Comparison of ENCODE assay signal across 33 cellular contexts in the genomic region with DNA sequence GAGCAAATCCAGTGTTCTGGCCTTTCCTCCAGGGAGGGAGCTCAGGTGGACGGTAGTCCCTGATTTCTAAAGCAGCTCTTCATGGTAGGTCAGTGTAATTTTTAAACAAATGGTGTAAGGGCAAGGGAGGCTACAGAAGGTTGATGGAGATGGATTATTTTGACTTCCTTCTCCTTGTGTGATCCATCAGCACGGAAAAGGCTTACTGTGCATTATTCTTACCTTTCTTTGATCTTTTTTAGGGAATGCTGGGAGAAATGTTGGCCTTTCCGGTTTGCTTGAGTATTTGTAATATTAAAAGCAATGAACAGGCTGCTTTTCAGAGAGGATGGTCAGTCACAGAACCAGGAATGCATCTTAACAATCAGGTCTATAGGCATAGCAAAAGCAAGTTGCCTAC.
"Had no signal": no experiment of that assay in that cellular context is flagged by ENCODE, and none has a peak within 500 bp of the region (broad histone marks: within the 10 kb centered on the region; RNA-seq: fewer than 3 reads in every experiment).

No MANE protein-coding gene starts in this region.

- H3K4me1 ChIP-seq: adrenal gland, body of pancreas, breast epithelium, Peyer's patch, SJSA1 had no signal

- H3K27me3 Mint-ChIP-seq: activated CD4-positive, alpha-beta T cell treated with anti-CD3 and anti-CD28 coated beads, Interleukin-2, amount 10 ng/mL, durations not matched to agents 24 days and 14 days; activated naive CD4-positive, alpha-beta T cell treated with anti-CD3 and anti-CD28 coated beads, Interleukin-2, amount 50 U/mL, for 24 hours; activated T-cell treated with anti-CD3 and anti-CD28 coated beads, Interleukin-2, amount 50 U/mL, for 24 hours had no signal

- H3K4me2 ChIP-seq: SK-N-SH had no signal

- H3K9me2 ChIP-seq: SK-N-SH had no signal

- H3K27ac Mint-ChIP-seq: activated CD4-positive, alpha-beta T cell treated with anti-CD3 and anti-CD28 coated beads, Interleukin-2, amount 10 ng/mL, durations not matched to agents 24 days and 14 days; activated CD8-positive, alpha-beta T cell treated with anti-CD3 and anti-CD28 coated beads, Interleukin-2, amount 10 ng/mL, durations not matched to agents 7 days and 5 days; activated naive CD4-positive, alpha-beta T cell treated with anti-CD3 and anti-CD28 coated beads, Interleukin-2, amount 50 U/mL, for 24 hours; activated T-cell treated with anti-CD3 and anti-CD28 coated beads, Interleukin-2, amount 50 U/mL, for 24 hours; activated T-helper 2 cell treated with anti-CD3 and anti-CD28 coated beads, Interferon-gamma antibody, Interleukin-2, Interleukin-4, amounts not matched to agents 10 μg/mL and 5 μg/mL and 100 μg/mL, durations not matched to agents 14 hours and 24 hours and 36 hours; T-helper 1 cell treated with Interleukin-12 subunit alpha and Interleukin-12 subunit beta and Interleukin-4 antibody, amounts not matched to agents 30 μg/mL and 1 μg/mL, for 36 hours; T-helper 2 cell treated with Interferon-gamma antibody and Interleukin-4, amounts not matched to agents 5 μg/mL and 100 μg/mL, for 36 hours had no signal

- H3K4me3 Mint-ChIP-seq: activated CD4-positive, alpha-beta T cell treated with anti-CD3 and anti-CD28 coated beads, Interleukin-2, amount 10 ng/mL, durations not matched to agents 24 days and 14 days; activated CD8-positive, alpha-beta T cell treated with anti-CD3 and anti-CD28 coated beads, Interleukin-2, amount 10 ng/mL, durations not matched to agents 7 days and 5 days; activated naive CD4-positive, alpha-beta T cell treated with anti-CD3 and anti-CD28 coated beads, Interleukin-2, amount 50 U/mL, for 24 hours; activated T-cell treated with anti-CD3 and anti-CD28 coated beads, Interleukin-2, amount 50 U/mL, for 24 hours; T-helper 1 cell treated with Interleukin-12 subunit alpha and Interleukin-12 subunit beta and Interleukin-4 antibody, amounts not matched to agents 30 μg/mL and 1 μg/mL, for 36 hours; T-helper 2 cell treated with Interferon-gamma antibody and Interleukin-4, amounts not matched to agents 5 μg/mL and 100 μg/mL, for 36 hours had no signal

- H3K4me3 ChIP-seq: adrenal gland, body of pancreas, breast epithelium, MG63, Peyer's patch, SJSA1 had no signal

- H3K9me3 ChIP-seq: adrenal gland, MG63, Peyer's patch, SJSA1, SK-N-SH had no signal

- ATAC-seq: activated CD8-positive, alpha-beta T cell treated with anti-CD3 and anti-CD28 coated beads, Interleukin-2, amount 10 ng/mL, durations not matched to agents 7 days and 5 days; body of pancreas; PC-3 had no signal

- DNase-seq: activated CD4-positive, alpha-beta T cell treated with anti-CD3 and anti-CD28 coated beads, Interleukin-2, amount 10 ng/mL, durations not matched to agents 24 days and 14 days; activated CD4-positive, alpha-beta T cell treated with anti-CD3 and anti-CD28 coated beads, Interleukin-2, amount 50 U/mL, for 48 hours; activated CD8-positive, alpha-beta T cell treated with anti-CD3 and anti-CD28 coated beads, Interleukin-2, amount 10 ng/mL, durations not matched to agents 7 days and 5 days; activated gamma-delta T cell; activated naive CD4-positive, alpha-beta T cell treated with Interleukin-2 at 50 U/mL for 16 hours; activated T-cell treated with anti-CD3 and anti-CD28 coated beads, Interleukin-2, amount 50 U/mL, for 24 hours; adrenal gland; body of pancreas; Kasumi-1; KG1; MG63; NCI-H1048; NCI-H1105 treated with DMSO at 0.1 percent for 48 hours; NCI-H1436 treated with DMSO at 0.1 percent for 48 hours; NCI-H1694 treated with DMSO at 0.1 percent for 48 hours; NCI-H2029; NCI-H2107; NCI-H2171; NCI-H510A; NCI-H526; NCI-H748 treated with DMSO at 0.1 percent for 48 hours; NK-92 treated with Interleukin-12 subunit alpha and Interleukin-12 subunit beta, amount 100 ng/mL, for 24 hours; PC-3; Peyer's patch; RPMI8226; SHP77 treated with DMSO at 0.1 percent for 48 hours; SK-N-SH had no signal

- H3K27ac ChIP-seq: adrenal gland, body of pancreas, breast epithelium, Peyer's patch, SJSA1 had no signal

- H3K36me3 Mint-ChIP-seq: activated naive CD4-positive, alpha-beta T cell treated with anti-CD3 and anti-CD28 coated beads, Interleukin-2, amount 50 U/mL, for 24 hours had no signal

- H3K36me3 ChIP-seq: adrenal gland, breast epithelium, MG63, Peyer's patch, SJSA1 had no signal

- H3K27me3 ChIP-seq: adrenal gland, body of pancreas, breast epithelium, MG63, Peyer's patch, SJSA1 had no signal

- H3K9ac ChIP-seq: SK-N-SH had no signal

- H3K4me1 Mint-ChIP-seq: activated CD4-positive, alpha-beta T cell treated with anti-CD3 and anti-CD28 coated beads, Interleukin-2, amount 10 ng/mL, durations not matched to agents 24 days and 14 days; activated naive CD4-positive, alpha-beta T cell treated with anti-CD3 and anti-CD28 coated beads, Interleukin-2, amount 50 U/mL, for 24 hours had no signal
